ENCODE assay signal across 18 cellular contexts in the genomic region with DNA sequence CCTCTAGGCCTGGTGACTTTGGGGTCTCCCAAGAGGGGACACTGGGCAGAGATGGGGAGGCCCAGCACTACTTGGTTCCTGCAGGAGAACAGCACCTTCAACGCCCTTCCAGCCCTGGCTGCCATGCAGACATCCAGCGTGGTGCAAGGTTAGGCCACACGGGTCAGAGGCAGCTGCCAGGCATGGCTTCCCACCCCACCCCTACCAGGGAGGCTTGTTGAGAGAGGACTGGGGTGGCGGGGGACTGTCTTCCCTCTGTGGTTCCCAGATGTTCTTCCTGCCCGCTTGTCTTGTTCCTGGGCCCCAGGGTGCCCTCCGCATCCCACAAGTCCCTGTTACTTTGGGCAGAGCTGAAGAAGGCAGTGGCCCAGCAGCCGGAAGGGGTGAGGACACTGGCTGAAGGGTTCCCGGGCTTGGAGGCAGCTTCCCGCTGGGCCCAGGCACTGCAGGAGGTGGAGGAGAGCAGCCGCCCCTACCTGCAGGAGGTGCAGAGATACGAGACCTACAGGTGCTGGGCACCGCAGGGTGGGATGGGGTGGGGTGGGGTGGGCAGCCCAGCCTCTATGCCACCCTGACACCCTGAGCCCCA. TPM values are rescaled to one million over a fixed set of nuclear protein-coding genes. Genes with fewer than 3 reads are reported as not detected.
DNase-seq lines count a peak whose midpoint lies in the region; ATAC-seq and TF ChIP-seq lines count a peak whose summit lies in the region.
"Had no signal": no experiment of that assay in that cellular context is flagged by ENCODE, and none has a peak within 500 bp of the region (broad histone marks: within the 10 kb centered on the region; RNA-seq: fewer than 3 reads in every experiment).

No MANE protein-coding gene starts in this region.

- H3K9me2 ChIP-seq in HCT116 (ENCODE audit: insufficient read depth): no peaks in the 10 kb centered on the region
- no peaks in the 10 kb centered on the region for H3K9me2 ChIP-seq in PC-3 (replicated peaks; ENCODE audit: low read length)

- intact Hi-C loops in HCT116 (cut with micrococcal nuclease): no loop called here
- intact Hi-C loops in PC-3 (cut with micrococcal nuclease): loop anchor here (1.0 to 2.0 kb wide), 2 partner anchors 14 to 37 kb away; no protein-coding TSS in a partner anchor
- intact Hi-C loops in posterior vena cava (cut with DNase I): no loop called here

- CTCF ChIA-PET in HCT116 (lab: Charles Lee) (interaction anchor here (1.4 to 1.8 kb wide), 3 partner anchors 10 to 67 kb away, joined by 5 to 9 read pairs (median 6); no protein-coding TSS in a partner anchor), PC-3 (lab: Charles Lee) (interaction anchor here (0.5 to 0.8 kb wide), 4 partner anchors 14 to 1154 kb away, joined by 3 to 5 read pairs (median 3); no protein-coding TSS in a partner anchor)

- no peak overlapping the region for H3K9ac ChIP-seq in HCT116 (ENCODE audit: low read length)
- peak overlapping the region; percentile 43; the same call in 1 of the 2 replicates for H3K9ac ChIP-seq in PC-3 (ENCODE audit: low read length)
- H3K9ac ChIP-seq: BLaER1 treated with 17β-estradiol and CSF1 and Interleukin-3, amounts not matched to agents 10 nM and 100 nM had no signal

- no peaks in the 10 kb centered on the region for H3F3A ChIP-seq in PC-3 (ENCODE audit: low read length, unreplicated experiment)

- TF ChIP-seq CTCF in HCT116 (IDR thresholded peaks at IDR 0.05 in 2 of 3, conservative IDR thresholded peaks at IDR 0.05 in 1 of 3; ENCODE audit: borderline replicate concordance in 1 of 3, insufficient read depth in 1 of 3, low read depth in 2 of 3, low read length in 2 of 3) (no peak), PC-3 (conservative IDR thresholded peaks at IDR 0.05; ENCODE audit: low read depth, low read length) (no peak), glutamatergic neuron (IDR thresholded peaks at IDR 0.05; ENCODE audit: partially characterized antibody, unreplicated experiment) (no peak)

- H3K9me3 ChIP-seq in HCT116 (ENCODE audit: control insufficient read depth in 1 of 2, insufficient read depth in 1 of 2, low read depth in 1 of 2, low read length in 2 of 2) (no peaks in the 10 kb centered on the region), PC-3 (ENCODE audit: low read length) (no peaks in the 10 kb centered on the region)
- H3K9me3 ChIP-seq: BLaER1 treated with 17β-estradiol and CSF1 and Interleukin-3, amounts not matched to agents 10 nM and 100 nM; SJCRH30 had no signal

- H3K9me3 Mint-ChIP-seq in glutamatergic neuron (ENCODE audit: unreplicated experiment): peaks cover 5% of the 10 kb centered on the region

- H3K27me3 Mint-ChIP-seq in glutamatergic neuron (ENCODE audit: unreplicated experiment): peaks cover 13% of the 10 kb centered on the region

- no peak overlapping the region for H3K4me3 Mint-ChIP-seq in glutamatergic neuron (ENCODE audit: unreplicated experiment)

- no peak for TF ChIP-seq POLR2A in HCT116 (IDR thresholded peaks at IDR 0.05; ENCODE audit: borderline replicate concordance, extremely low read depth, insufficient read depth, insufficient read length)

- no peak overlapping the region for H2AFZ ChIP-seq in HCT116 (ENCODE audit: low read depth, low read length, poor library complexity, severe bottlenecking)
- no peak overlapping the region for H2AFZ ChIP-seq in PC-3 (ENCODE audit: low read length)

- H3K27me3 ChIP-seq in HCT116 (ENCODE audit: insufficient read depth, low read length): no peaks in the 10 kb centered on the region
- no peaks in the 10 kb centered on the region for H3K27me3 ChIP-seq in PC-3 (ENCODE audit: low read length)
- H3K27me3 ChIP-seq: BLaER1 treated with 17β-estradiol and CSF1 and Interleukin-3, amounts not matched to agents 10 nM and 100 nM; SJCRH30 had no signal

- POLR2A ChIA-PET in HCT116 (lab: Charles Lee): no interaction called here
- POLR2A ChIA-PET in PC-3 (lab: Charles Lee; ENCODE audit: unreplicated experiment): interaction anchor here (0.6 kb wide), 1 partner anchor 1230 kb away, joined by 3 read pairs; no protein-coding TSS in a partner anchor

- no peaks in the 10 kb centered on the region for H3K36me3 Mint-ChIP-seq in glutamatergic neuron (ENCODE audit: unreplicated experiment)

- no TSS peak for BruUV-seq in HCT116 (replicated peaks; lab: Mats Ljungman, UMichigan)
- no TSS peak for BruUV-seq in PC-3 (replicated peaks; lab: Mats Ljungman, UMichigan)

- no peak overlapping the region for H3K27ac Mint-ChIP-seq in glutamatergic neuron (ENCODE audit: unreplicated experiment)

- H3K4me1 ChIP-seq in HCT116 (ENCODE audit: control insufficient read depth in 1 of 2, insufficient read depth in 2 of 2, low read length in 2 of 2) (peaks cover 29 to 51% of the 10 kb centered on the region in 2 experiments), PC-3 (ENCODE audit: insufficient read depth, low read length) (peaks cover 50% of the 10 kb centered on the region)
- H3K4me1 ChIP-seq: SJCRH30 had no signal

- H3K4me2 ChIP-seq in HCT116 (ENCODE audit: low read length) (peak overlapping the region; percentile 64), PC-3 (ENCODE audit: low read length) (peak overlapping the region; percentile 87)

- H3K4me1 Mint-ChIP-seq in glutamatergic neuron (ENCODE audit: low read depth, unreplicated experiment): peaks cover 3% of the 10 kb centered on the region

- no peak for TF ChIP-seq RAD21 in HCT116 (IDR thresholded peaks at IDR 0.05; ENCODE audit: low read depth)

- no peaks in the 10 kb centered on the region for H3K36me3 ChIP-seq in HCT116 (ENCODE audit: control insufficient read depth in 1 of 2, insufficient read depth in 2 of 2, low read length in 2 of 2)
- peaks cover 38% of the 10 kb centered on the region for H3K36me3 ChIP-seq in PC-3 (ENCODE audit: low read depth, low read length)
- H3K36me3 ChIP-seq: BLaER1 treated with 17β-estradiol and CSF1 and Interleukin-3, amounts not matched to agents 10 nM and 100 nM; SJCRH30 had no signal

- H3K4me3 ChIP-seq in HCT116 (replicated peaks in 1 of 2; ENCODE audit: low read depth in 1 of 2, low read length in 2 of 2): no peak overlapping the region
- H3K4me3 ChIP-seq in PC-3 (ENCODE audit: low read length): peak overlapping the region; percentile 36
- H3K4me3 ChIP-seq: BLaER1 treated with 17β-estradiol and CSF1 and Interleukin-3, amounts not matched to agents 10 nM and 100 nM; SJCRH30 had no signal

- ATAC-seq in HCT116 (no peak), PC-3 (no peak)

- no peak for DNase-seq in HCT116 (ENCODE audit: low read depth, low spot score)
- no peak for DNase-seq in PC-3
- peak; percentile 9 for DNase-seq in glutamatergic neuron
- peak; percentile 66 for DNase-seq in posterior vena cava (ENCODE audit: low spot score)
- DNase-seq in SK-N-DZ (ENCODE audit: low spot score): no peak
- no peak for DNase-seq in mesenteric fat pad (ENCODE audit: low spot score)
- DNase-seq in DMS53 treated with DMSO at 0.1 percent for 48 hours (lab: John Stamatoyannopoulos, UW; ENCODE audit: unreplicated experiment): no peak
- DNase-seq: DND-41, NCI-H1417 treated with DMSO at 0.1 percent for 48 hours, NCI-H187 treated with DMSO at 0.1 percent for 48 hours, NCI-H2227 treated with DMSO at 0.1 percent for 48 hours, NCI-H510A treated with DMSO at 0.1 percent for 48 hours, NCI-H774, SJCRH30 had no signal

- RAD21 ChIA-PET in HCT116 (lab: Charles Lee; ENCODE audit: low non-redundant PET in 1 of 2, low total read pairs in 2 of 2, uncharacterized antibody in 2 of 2, unreplicated experiment in 2 of 2): interaction anchor here in 1 of 2 experiments (1.6 kb wide), 1 partner anchor 47 kb away, joined by 5 read pairs; no protein-coding TSS in a partner anchor

- H3K27ac ChIP-seq in HCT116 (ENCODE audit: low read depth, low read length) (peak overlapping the region; percentile 37; the same call in 1 of the 2 replicates), PC-3 (ENCODE audit: low read length) (peak overlapping the region; percentile 81)
- H3K27ac ChIP-seq: BLaER1 treated with 17β-estradiol and CSF1 and Interleukin-3, amounts not matched to agents 10 nM and 100 nM; SJCRH30 had no signal

- H3K79me2 ChIP-seq in HCT116 (ENCODE audit: insufficient read depth, low read length) (no peaks in the 10 kb centered on the region), PC-3 (ENCODE audit: low read length) (peaks cover 49% of the 10 kb centered on the region)

- H4K20me1 ChIP-seq in HCT116 (ENCODE audit: insufficient read depth) (no peaks in the 10 kb centered on the region), PC-3 (ENCODE audit: low read length) (no peaks in the 10 kb centered on the region)
- H4K20me1 ChIP-seq: BLaER1 treated with 17β-estradiol and CSF1 and Interleukin-3, amounts not matched to agents 10 nM and 100 nM had no signal

TF ChIP-seq in HCT116, 20 proteins besides CTCF, POLR2A, EP300 and RAD21 (continues in another document):
- TF ChIP-seq TCF7L2 (IDR thresholded peaks at IDR 0.05; ENCODE audit: borderline replicate concordance, extremely low read depth, insufficient read depth, insufficient read length) (no peak), SP1 (IDR thresholded peaks at IDR 0.05; ENCODE audit: low read depth) (no peak), ZFX (IDR thresholded peaks at IDR 0.05) (no peak), YY1 (IDR thresholded peaks at IDR 0.05; ENCODE audit: extremely low read depth, insufficient replicate concordance, low read depth, low read length) (no peak)

RNA-seq across cellular contexts. Expression of a gene that starts 4.5 kb away (rescaled TPM):
- total RNA-seq in HCT116 (2021; ENCODE audit: unreplicated experiment): 11.9 TPM
- 10.3 and 12.2 TPM in 2 replicates for polyA plus RNA-seq in HCT116 (2012)
- 64.2 and 77.8 TPM in 2 replicates for total RNA-seq in PC-3 (2014; rRNA removed)
- 5.4 TPM for total RNA-seq in glutamatergic neuron (ENCODE audit: unreplicated experiment)
- 1 to 10 TPM in 1 of 2 donors, under 1 TPM in 1; 0.28 to 2.2 TPM for total RNA-seq in posterior vena cava
- 0.41 and 2.3 TPM in 2 replicates for polyA plus RNA-seq in SK-N-DZ (2014; cell fraction: cytosol; rRNA removed)
- 2.1 and 2.2 TPM in 2 replicates for polyA plus RNA-seq in SK-N-DZ (2014; cell fraction: nucleus; rRNA removed)
- total RNA-seq in mesenteric fat pad: 0.39 TPM
- total RNA-seq: IMR-90 had no signal

RNA-seq across cellular contexts. Expression of a gene that starts 18.4 kb away (rescaled TPM):
- total RNA-seq in HCT116 (2021; ENCODE audit: unreplicated experiment) (3.1 TPM), PC-3 (2014; rRNA removed) (13.3 and 19.1 TPM in 2 replicates), glutamatergic neuron (ENCODE audit: unreplicated experiment) (7.3 TPM), posterior vena cava (10 to 100 TPM; 10.5 to 17.9 TPM), mesenteric fat pad (3.8 TPM)
- 1.8 and 2.0 TPM in 2 replicates for polyA plus RNA-seq in HCT116 (2012)
- polyA plus RNA-seq in SK-N-DZ (2014; cell fraction: cytosol; rRNA removed): 0.94 TPM in 1 of 2 replicates, not detected in the other
- 3.4 TPM in 1 of 2 replicates, not detected in the other for polyA plus RNA-seq in SK-N-DZ (2014; cell fraction: nucleus; rRNA removed)
- total RNA-seq: G401, OCI-LY7, SJCRH30 had no signal

Comparison
In these comparisons a context has a peak if more than half of its experiments do, and no peak if none do; other contexts are left out.
1. DNase-seq: peak in glutamatergic neuron (single experiment) and posterior vena cava (single experiment); none in HCT116 (single experiment), PC-3 (single experiment), SK-N-DZ (single experiment), mesenteric fat pad (single experiment) and DMS53 treated with DMSO at 0.1 percent for 48 hours (single experiment).